Comparison of ENCODE assay signal across 18 cellular contexts in genomic region chr12:2341051-2341751, GRCh38.
DNase-seq lines count a peak whose midpoint lies in the region; ATAC-seq and TF ChIP-seq lines count a peak whose summit lies in the region.
"Had no signal": no experiment of that assay in that cellular context is flagged by ENCODE, and none has a peak within 500 bp of the region (broad histone marks: within the 10 kb centered on the region; RNA-seq: fewer than 3 reads in every experiment).

No MANE protein-coding gene starts in this region.

- WGBS in tibial nerve, 2 donors = 79 to 89% methylated on average over 15 of the region's 15 CpGs

- H3K36me3 ChIP-seq in adipocyte (ENCODE audit: control insufficient read depth, insufficient read depth, low read length, severe bottlenecking) (no peaks in the 10 kb centered on the region), lower lobe of right lung (no peaks in the 10 kb centered on the region), skeletal muscle satellite cell (ENCODE audit: insufficient read depth, low read length) (no peaks in the 10 kb centered on the region), tibial nerve (no peaks in the 10 kb centered on the region)
- H3K36me3 ChIP-seq: cardiac muscle cell, left ventricle myocardium inferior, right lobe of liver had no signal

- no peaks in the 10 kb centered on the region for H3K9me3 ChIP-seq in adipocyte (ENCODE audit: control insufficient read depth, low read length)
- H3K9me3 ChIP-seq in lower lobe of right lung = no peaks in the 10 kb centered on the region
- H3K9me3 ChIP-seq in skeletal muscle satellite cell (replicated peaks; ENCODE audit: low read length) = no peaks in the 10 kb centered on the region
- H3K9me3 ChIP-seq in tibial nerve = no peaks in the 10 kb centered on the region
- H3K9me3 ChIP-seq: left ventricle myocardium inferior, right lobe of liver had no signal

- H3K27ac ChIP-seq in lower lobe of right lung = peak overlapping the region; percentile 6
- no peak overlapping the region for H3K27ac ChIP-seq in tibial nerve
- H3K27ac ChIP-seq: cardiac muscle cell, left ventricle myocardium inferior, right lobe of liver had no signal

- peak overlapping the region; percentile 11 for H3K4me2 ChIP-seq in skeletal muscle satellite cell (ENCODE audit: low read length)

- H3K27me3 ChIP-seq in adipocyte (replicated peaks; ENCODE audit: control insufficient read depth, insufficient read depth, low read length) (no peaks in the 10 kb centered on the region), lower lobe of right lung (ENCODE audit: low read depth) (no peaks in the 10 kb centered on the region), skeletal muscle satellite cell (ENCODE audit: control insufficient read depth, insufficient read depth, low read length) (peaks cover 13% of the 10 kb centered on the region), tibial nerve (no peaks in the 10 kb centered on the region)
- H3K27me3 ChIP-seq: cardiac muscle cell, right lobe of liver had no signal

- H3K4me1 ChIP-seq in adipocyte (ENCODE audit: control insufficient read depth, insufficient read depth, low read length) (peaks cover 96% of the 10 kb centered on the region), lower lobe of right lung (peaks cover 64% of the 10 kb centered on the region), skeletal muscle satellite cell (ENCODE audit: control insufficient read depth, insufficient read depth, low read length) (peaks cover 49% of the 10 kb centered on the region), tibial nerve (peaks cover 0 to 18% (median 2%) of the 10 kb centered on the region in 4 donors)
- H3K4me1 ChIP-seq: right lobe of liver had no signal

- H3K9ac ChIP-seq in adipocyte (ENCODE audit: low read length) = peak overlapping the region; percentile 59
- peak overlapping the region; percentile 34 for H3K9ac ChIP-seq in skeletal muscle satellite cell (ENCODE audit: low read depth, low read length)

- intact Hi-C loops in lower lobe of right lung (cut with DNase I) (no loop called here), cardiac septum (cut with DNase I) (no loop called here)

- TF ChIP-seq CTCF in lower lobe of right lung (IDR thresholded peaks at IDR 0.05) (no peak), tibial nerve (IDR thresholded peaks at IDR 0.05) (no peak)

- H3K4me3 ChIP-seq in adipocyte (ENCODE audit: low read length) = no peak overlapping the region
- no peak overlapping the region for H3K4me3 ChIP-seq in lower lobe of right lung
- H3K4me3 ChIP-seq in skeletal muscle satellite cell (ENCODE audit: low read length) = no peak overlapping the region
- H3K4me3 ChIP-seq in tibial nerve = no peak overlapping the region
- H3K4me3 ChIP-seq: cardiac muscle cell, left ventricle myocardium inferior, right lobe of liver had no signal

- no peak for TF ChIP-seq EP300 in tibial nerve (IDR thresholded peaks at IDR 0.05)

- no peak for TF ChIP-seq POLR2A in tibial nerve (IDR thresholded peaks at IDR 0.05)

- ATAC-seq in lower lobe of right lung (no peak), HG02623 (IDR thresholded peaks at IDR 0.05; ENCODE audit: unreplicated experiment) (no peak)
- ATAC-seq: right lobe of liver had no signal

- DNase-seq in EH (ENCODE audit: low read depth) = peak; percentile 41
- DNase-seq in adipocyte (ENCODE audit: low read depth) = no peak
- DNase-seq in lower lobe of right lung = no peak
- DNase-seq in GM19238 (ENCODE audit: insufficient read length, low spot score) = no peak
- DNase-seq in cardiac septum (ENCODE audit: low spot score) = no peak
- DNase-seq in tibial nerve (ENCODE audit: low spot score in 2 of 2) = no peak
- DNase-seq: activated CD4-positive, alpha-beta T cell treated with anti-CD3 and anti-CD28 coated beads for 4 hours; effector CD8-positive, alpha-beta T cell; KBM-7; left ventricle myocardium inferior; NCI-H1417 treated with DMSO at 0.1 percent for 48 hours; NCI-H510A treated with DMSO at 0.1 percent for 48 hours; stimulated activated CD4-positive, alpha-beta T cell treated with anti-CD3 and anti-CD28 coated beads, Interleukin-4, amount 100 ng/mL, for 4 hours; T-helper 9 cell had no signal
